Comparison of ENCODE assay signal across 13 cellular contexts in genomic region chr2:190670182-190670946, GRCh38. TPM values are rescaled to one million over a fixed set of nuclear protein-coding genes. Genes with fewer than 3 reads are reported as not detected.
DNase-seq lines count a peak whose midpoint lies in the region; ATAC-seq and TF ChIP-seq lines count a peak whose summit lies in the region.
"Had no signal": no experiment of that assay in that cellular context is flagged by ENCODE, and none has a peak within 500 bp of the region (broad histone marks: within the 10 kb centered on the region; RNA-seq: fewer than 3 reads in every experiment).

No MANE protein-coding gene starts in this region.

- H3K4me3 ChIP-seq in GM12864 (ENCODE audit: low read depth, low read length): peak overlapping the region; percentile 27; the same call in 1 of the 2 replicates

- H3K4me3 Mint-ChIP-seq in T-helper 17 cell: peak overlapping the region; percentile 66
- H3K4me3 Mint-ChIP-seq: activated naive CD8-positive, alpha-beta T cell treated with anti-CD3 and anti-CD28 coated beads, Interleukin-2, amount 10 ng/mL, durations not matched to agents 7 days and 5 days; stimulated activated naive B cell treated with anti-CD40 and anti-IgM and Interleukin-4, amounts not matched to agents 10 μg/mL and 1 μg/mL and 100 μg/mL, for 72 hours had no signal

- no peak for TF ChIP-seq CTCF in GM12864 (IDR thresholded peaks at IDR 0.05; ENCODE audit: low read depth, low read length, missing control alignments)

- peaks cover 19% of the 10 kb centered on the region for H3K4me1 Mint-ChIP-seq in T-helper 17 cell

- H3K27ac Mint-ChIP-seq in T-helper 17 cell: peak overlapping the region; percentile 77
- H3K27ac Mint-ChIP-seq: activated naive CD8-positive, alpha-beta T cell treated with anti-CD3 and anti-CD28 coated beads, Interleukin-2, amount 10 ng/mL, durations not matched to agents 7 days and 5 days; stimulated activated naive B cell treated with anti-CD40 and anti-IgM and Interleukin-4, amounts not matched to agents 10 μg/mL and 1 μg/mL and 100 μg/mL, for 72 hours had no signal

- ATAC-seq in GM19395 (IDR thresholded peaks at IDR 0.05; ENCODE audit: unreplicated experiment): peak; percentile 35
- ATAC-seq in HG02885 (IDR thresholded peaks at IDR 0.05; ENCODE audit: poor library complexity, unreplicated experiment): peak; percentile 57
- ATAC-seq in T-helper 17 cell: peak; percentile 83
- ATAC-seq: Panc1 had no signal

- DNase-seq in GM12864 (ENCODE audit: low read depth) (no peak), T-helper 17 cell (no peak), NCI-H345 (lab: John Stamatoyannopoulos, UW) (no peak), iPS-NIHi7 (ENCODE audit: extremely low spot score) (no peak), UCSD-AML1 (lab: John Stamatoyannopoulos, UW; ENCODE audit: unreplicated experiment) (no peak), anterior cingulate cortex (lab: John Stamatoyannopoulos, UW) (no peak)
- DNase-seq: activated naive CD8-positive, alpha-beta T cell treated with anti-CD3 and anti-CD28 coated beads, Interleukin-2, amount 10 ng/mL, durations not matched to agents 7 days and 5 days; NCI-H2107; stimulated activated CD4-positive, alpha-beta T cell treated with anti-CD3 and anti-CD28 coated beads, Interleukin-2, amount 100 ng/mL, for 24 hours; stimulated activated naive B cell treated with anti-CD40 and anti-IgM and Interleukin-4, amounts not matched to agents 10 μg/mL and 1 μg/mL and 100 μg/mL, for 72 hours had no signal

- no peaks in the 10 kb centered on the region for H3K27me3 Mint-ChIP-seq in T-helper 17 cell
- H3K27me3 Mint-ChIP-seq: activated naive CD8-positive, alpha-beta T cell treated with anti-CD3 and anti-CD28 coated beads, Interleukin-2, amount 10 ng/mL, durations not matched to agents 7 days and 5 days; stimulated activated naive B cell treated with anti-CD40 and anti-IgM and Interleukin-4, amounts not matched to agents 10 μg/mL and 1 μg/mL and 100 μg/mL, for 72 hours had no signal

- H3K36me3 Mint-ChIP-seq in T-helper 17 cell (ENCODE audit: low read depth): peaks cover 3% of the 10 kb centered on the region

- H3K9me3 ChIP-seq in T-helper 17 cell (ENCODE audit: control insufficient read depth, low read length, poor library complexity, severe bottlenecking): no peaks in the 10 kb centered on the region

RNA-seq across cellular contexts. Expression of gene NAB1, which starts 21.5 kb away (rescaled TPM):
- total RNA-seq in T-helper 17 cell: 10 to 100 TPM; 22.0 to 29.0 TPM
